9 cellular contexts compared by ENCODE assay signal in genomic region chr4:143911528-143912407, GRCh38. TPM values are rescaled to one million over a fixed set of nuclear protein-coding genes. Genes with fewer than 3 reads are reported as not detected.
DNase-seq lines count a peak whose midpoint lies in the region; ATAC-seq and TF ChIP-seq lines count a peak whose summit lies in the region.
"Not testable (repeated sequence)": the region's sequence is repeated elsewhere in the genome, so short reads cannot be mapped to it uniquely, and the experiment has no call there.
"Had no signal": no experiment of that assay in that cellular context is flagged by ENCODE, and none has a peak within 500 bp of the region (broad histone marks: within the 10 kb centered on the region; RNA-seq: fewer than 3 reads in every experiment).

No MANE protein-coding gene starts in this region.

- not testable (repeated sequence) for H3K27me3 ChIP-seq in heart left ventricle; rectal smooth muscle tissue (ENCODE audit: control insufficient read depth, insufficient read depth, low read length); testis

- peak overlapping the region in 11 of 12 donors; percentile 17 to 74 (median 44) for H3K27ac ChIP-seq in heart left ventricle
- not testable (repeated sequence) for H3K27ac ChIP-seq in rectal smooth muscle tissue (ENCODE audit: low read depth, low read length)
- peak overlapping the region in 1 of 2 donors; percentile 44 for H3K27ac ChIP-seq in testis

- H3K9ac ChIP-seq in rectal smooth muscle tissue (ENCODE audit: low read length), result not testable (repeated sequence)

- peak overlapping the region; percentile 91; the same call in 1 of the 2 replicates for H3K4me3 ChIP-seq in GM08714 (ENCODE audit: low read length)
- peak overlapping the region; percentile 19 to 64 (median 52) for H3K4me3 ChIP-seq in heart left ventricle
- H3K4me3 ChIP-seq in rectal smooth muscle tissue (ENCODE audit: low read length), result peak overlapping the region; percentile 21
- H3K4me3 ChIP-seq in testis, result peak overlapping the region; percentile 51 to 60

- DNase-seq in astrocyte of the hippocampus (ENCODE audit: low read depth, low spot score), result peak; percentile 48
- peak; percentile 53 to 82 (median 56) for DNase-seq in heart left ventricle
- DNase-seq in testis, result peak; percentile 67

- intact Hi-C loops in heart left ventricle (cut with DNase I), result loop anchor here in 2 of 10 donors (10.0 kb wide), 1 partner anchor 347 kb away; no protein-coding TSS in a partner anchor
- intact Hi-C loops in testis (cut with DNase I; ENCODE audit: low total_unique reads), result not testable (repeated sequence)

- WGBS in heart left ventricle, 4 donors, result 23 to 51% (median 33%) methylated on average over 52 to 59 of the region's 59 CpGs
- 25 to 26% methylated on average over 35 to 59 of the region's 59 CpGs for WGBS in testis, 2 donors

- H3K4me1 ChIP-seq in heart left ventricle; rectal smooth muscle tissue (ENCODE audit: control insufficient read depth, insufficient read depth, low read length); testis: not testable (repeated sequence)

- not testable (repeated sequence) for TF ChIP-seq POLR2A in heart left ventricle (IDR thresholded peaks at IDR 0.05); testis (IDR thresholded peaks at IDR 0.05)

- not testable (repeated sequence) for H3K9me3 ChIP-seq in heart left ventricle, testis

- TF ChIP-seq CTCF in heart left ventricle (IDR thresholded peaks at IDR 0.05); testis (IDR thresholded peaks at IDR 0.05): not testable (repeated sequence)

- ATAC-seq in GM21447 (IDR thresholded peaks at IDR 0.05; ENCODE audit: unreplicated experiment) (peak; percentile 49), HG03196 (IDR thresholded peaks at IDR 0.05; ENCODE audit: unreplicated experiment) (peak; percentile 56), heart left ventricle (peak in 3 of 4 donors; percentile 74 to 90 (median 85))
- ATAC-seq in activated CD4-positive, CD25-positive, alpha-beta regulatory T cell treated with anti-CD3 and anti-CD28 coated beads, Interleukin-2, amount 50 U/mL, for 24 hours, result peak; percentile 59 to 75

- not testable (repeated sequence) for H3K36me3 ChIP-seq in heart left ventricle; rectal smooth muscle tissue (ENCODE audit: control insufficient read depth, insufficient read depth, low read length); testis (ENCODE audit: low read depth, missing control alignments)

RNA-seq across cellular contexts. Expression of gene GYPE, which starts 6.4 kb away (rescaled TPM):
- total RNA-seq in heart left ventricle (under 1 TPM in 8 of 9 donors, not detected in 1; 0.16 to 0.63 (median 0.23) TPM), testis (under 1 TPM in 1 of 2 donors, not detected in 1; 0.62 TPM)
- polyA plus RNA-seq in heart left ventricle (under 1 TPM; 0.27 to 0.35 TPM), testis (ENCODE audit: insufficient read depth, low read depth, low replicate concordance) (1.2 TPM)
- total RNA-seq: mesothelial cell of epicardium had no signal

Comparison
In these comparisons a context has a peak if more than half of its experiments do, and no peak if none do; other contexts are left out.
1. H3K4me3 ChIP-seq: peak in every context shown above with its lines; median percentile 91 in GM08714; 56 in testis; 52 in heart left ventricle; 21 in rectal smooth muscle tissue.